In the genomic region with DNA sequence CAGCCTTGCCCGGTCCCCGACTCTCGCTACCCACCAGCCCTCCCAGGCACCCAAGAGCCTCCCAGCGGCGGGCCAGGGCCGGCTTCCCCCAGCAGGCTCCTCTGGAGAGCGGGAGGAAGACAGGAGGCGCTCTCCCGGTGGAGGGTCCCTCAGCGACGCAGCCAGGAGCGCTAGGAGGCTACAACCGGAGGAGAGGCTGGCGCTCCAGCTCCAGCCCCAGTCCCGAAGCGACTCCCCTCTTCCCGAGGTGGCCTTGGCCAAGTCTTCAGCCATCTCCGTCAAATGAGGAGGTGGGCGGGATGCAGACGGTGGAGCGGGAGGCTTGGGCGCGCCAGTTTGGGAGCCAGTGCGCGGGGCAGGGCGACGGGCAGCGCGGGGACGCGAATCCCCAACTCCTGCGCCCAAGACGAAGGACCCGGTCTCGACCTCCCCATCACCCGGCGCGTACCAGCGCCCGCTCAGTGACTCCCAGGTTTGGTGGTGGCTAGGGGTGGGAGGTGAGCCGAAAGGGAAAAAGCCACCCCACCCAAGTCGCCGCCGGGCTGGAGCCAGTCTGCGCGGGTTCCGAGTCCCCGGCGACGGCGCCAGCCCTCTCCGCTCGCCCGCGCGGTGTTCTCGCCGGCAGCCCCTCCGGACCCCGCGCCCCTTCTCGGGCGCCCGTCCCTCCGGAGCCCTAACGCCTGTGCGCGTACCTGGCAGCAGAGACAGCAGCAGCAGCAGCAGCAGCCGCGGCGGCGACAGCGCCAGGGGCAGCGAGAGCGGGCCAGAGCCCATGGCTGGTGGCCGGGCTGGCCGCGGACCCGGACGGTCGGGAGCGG, we compare ENCODE assay signal across 8 cellular contexts. TPM values are rescaled to one million over a fixed set of nuclear protein-coding genes. Genes with fewer than 3 reads are reported as not detected.
DNase-seq lines count a peak whose midpoint lies in the region; ATAC-seq and TF ChIP-seq lines count a peak whose summit lies in the region.
"Had no signal": no experiment of that assay in that cellular context is flagged by ENCODE, and none has a peak within 500 bp of the region (broad histone marks: within the 10 kb centered on the region; RNA-seq: fewer than 3 reads in every experiment).

No MANE protein-coding gene starts in this region.

- H3K27me3 ChIP-seq in sigmoid colon = peaks cover 0 to 32% (median 12%) of the 10 kb centered on the region in 3 donors

- peak; percentile 20 for TF ChIP-seq CTCF in HFF-Myc (IDR thresholded peaks at IDR 0.05; ENCODE audit: low read depth, low read length, missing control alignments)
- peak in 1 of 4 experiments; percentile 26 for TF ChIP-seq CTCF in sigmoid colon (IDR thresholded peaks at IDR 0.05)

- ATAC-seq in left cardiac atrium = peak; percentile 22 to 35

- WGBS in sigmoid colon, 2 donors = 2 to 3% methylated on average over 82 of the region's 82 CpGs

- TF ChIP-seq POLR2A in sigmoid colon (IDR thresholded peaks at IDR 0.05) = no peak

- peaks cover 0 to 33% (median 27%) of the 10 kb centered on the region in 4 donors for H3K4me1 ChIP-seq in sigmoid colon

- no peak for TF ChIP-seq EP300 in sigmoid colon (IDR thresholded peaks at IDR 0.05)

- no peak for DNase-seq in HFF-Myc (ENCODE audit: extremely low read depth, low read depth)
- DNase-seq in SK-N-DZ (ENCODE audit: low spot score) = peak; percentile 44
- DNase-seq in left cardiac atrium = no peak
- no peak for DNase-seq in sigmoid colon
- no peak for DNase-seq in activated gamma-delta T cell (lab: John Stamatoyannopoulos, UW)
- no peak for DNase-seq in EL
- no peak for DNase-seq in 8988T

- intact Hi-C loops in left cardiac atrium (cut with DNase I) = no loop called here
- intact Hi-C loops in sigmoid colon (cut with DNase I) = no loop called here

- H3K27ac ChIP-seq in sigmoid colon = peak overlapping the region in 2 of 4 donors; percentile 65 to 81

- no peaks in the 10 kb centered on the region for H3K9me3 ChIP-seq in sigmoid colon

- H3K4me3 ChIP-seq in HFF-Myc (replicated peaks; ENCODE audit: low read depth, low read length) = no peak overlapping the region
- peak overlapping the region; percentile 32 to 58 (median 45) for H3K4me3 ChIP-seq in sigmoid colon

- H3K36me3 ChIP-seq in sigmoid colon = no peaks in the 10 kb centered on the region

RNA-seq across cellular contexts. Expression of a gene that starts 0.6 kb away (rescaled TPM):
- 171 and 197 TPM in 2 replicates for polyA plus RNA-seq in SK-N-DZ (2014; cell fraction: cytosol; rRNA removed)
- 241 and 272 TPM in 2 replicates for polyA plus RNA-seq in SK-N-DZ (2014; cell fraction: nucleus; rRNA removed)
- total RNA-seq in left cardiac atrium (1 to 10 TPM in 1 of 2 donors, under 1 TPM in 1; 0.06 to 2.3 TPM), sigmoid colon (10 to 100 TPM in 3 of 4 donors, 1 to 10 TPM in 1; 5.4 to 13.8 (median 10.7) TPM)
- polyA plus RNA-seq in sigmoid colon = 1 to 10 TPM in 1 of 3 donors, under 1 TPM in 2; 0.23 to 6.9 (median 0.60) TPM
- total RNA-seq: activated naive CD4-positive, alpha-beta T cell treated with anti-CD3 and anti-CD28 coated beads, Interleukin-2, amount 50 U/mL, for 72 hours had no signal

RNA-seq across cellular contexts. Expression of a gene that starts 20.8 kb away (rescaled TPM):
- 38.0 and 38.9 TPM in 2 replicates for polyA plus RNA-seq in SK-N-DZ (2014; cell fraction: cytosol; rRNA removed)
- 18.3 and 33.6 TPM in 2 replicates for polyA plus RNA-seq in SK-N-DZ (2014; cell fraction: nucleus; rRNA removed)
- total RNA-seq in left cardiac atrium (under 1 TPM in 1 of 2 donors, not detected in 1; 0.13 TPM), sigmoid colon (1 to 10 TPM in 3 of 4 donors, under 1 TPM in 1; 0.33 to 2.5 (median 1.4) TPM)
- polyA plus RNA-seq in sigmoid colon = 1 to 10 TPM in 1 of 3 donors, not detected in 2; 1.1 TPM
- total RNA-seq: activated naive CD4-positive, alpha-beta T cell treated with anti-CD3 and anti-CD28 coated beads, Interleukin-2, amount 50 U/mL, for 72 hours had no signal

RNA-seq across cellular contexts. Expression of a gene that starts 54.9 kb away (rescaled TPM):
- 37.5 and 42.4 TPM in 2 replicates for polyA plus RNA-seq in SK-N-DZ (2014; cell fraction: cytosol; rRNA removed)
- polyA plus RNA-seq in SK-N-DZ (2014; cell fraction: nucleus; rRNA removed) = 17.7 and 24.9 TPM in 2 replicates
- total RNA-seq in left cardiac atrium (1 to 10 TPM; 1.4 to 2.6 TPM), sigmoid colon (1 to 10 TPM; 1.2 to 3.0 (median 1.7) TPM)
- 1 to 10 TPM in 2 of 3 donors, under 1 TPM in 1; 0.92 to 3.8 (median 1.8) TPM for polyA plus RNA-seq in sigmoid colon
